ENCODE assay signal across 9 cellular contexts in genomic region chr7:151687523-151688235, GRCh38.
A peak's percentile ranks its signal among the peaks of the same experiment; 100 is the strongest.
DNase-seq lines count a peak whose midpoint lies in the region; ATAC-seq and TF ChIP-seq lines count a peak whose summit lies in the region.
"Had no signal": no experiment of that assay in that cellular context is flagged by ENCODE, and none has a peak within 500 bp of the region (broad histone marks: within the 10 kb centered on the region; RNA-seq: fewer than 3 reads in every experiment).

No MANE protein-coding gene starts in this region.

- no peaks in the 10 kb centered on the region for H3K9me3 ChIP-seq in mucosa of descending colon
- H3K9me3 ChIP-seq in naive thymus-derived CD4-positive, alpha-beta T cell (ENCODE audit: control insufficient read depth in 2 of 3, low read length in 3 of 3) = no peaks in the 10 kb centered on the region

- H3K4me1 Mint-ChIP-seq in naive thymus-derived CD4-positive, alpha-beta T cell = peaks cover 0 to 9% (median 3%) of the 10 kb centered on the region in 7 donors
- H3K4me1 Mint-ChIP-seq in activated CD8-positive, alpha-beta memory T cell treated with anti-CD3 and anti-CD28 coated beads, Interleukin-2, amount 10 ng/mL, durations not matched to agents 7 days and 5 days = peaks cover 2% of the 10 kb centered on the region

- no peaks in the 10 kb centered on the region for H3K27me3 Mint-ChIP-seq in naive thymus-derived CD4-positive, alpha-beta T cell
- H3K27me3 Mint-ChIP-seq in activated CD8-positive, alpha-beta memory T cell treated with anti-CD3 and anti-CD28 coated beads, Interleukin-2, amount 10 ng/mL, durations not matched to agents 7 days and 5 days = no peaks in the 10 kb centered on the region

- H3K9me3 Mint-ChIP-seq in naive thymus-derived CD4-positive, alpha-beta T cell = no peaks in the 10 kb centered on the region
- H3K9me3 Mint-ChIP-seq in activated CD8-positive, alpha-beta memory T cell treated with anti-CD3 and anti-CD28 coated beads, Interleukin-2, amount 10 ng/mL, durations not matched to agents 7 days and 5 days (ENCODE audit: low read depth) = no peaks in the 10 kb centered on the region

- H3K4me1 ChIP-seq in ACC112 (ENCODE audit: control insufficient read depth, insufficient read depth, low read length, unreplicated experiment) (peaks cover 34% of the 10 kb centered on the region), mucosa of descending colon (ENCODE audit: low read depth) (no peaks in the 10 kb centered on the region)
- H3K4me1 ChIP-seq in naive thymus-derived CD4-positive, alpha-beta T cell (ENCODE audit: control insufficient read depth in 2 of 2, insufficient read depth in 2 of 2, low read length in 2 of 2) = no peaks in the 10 kb centered on the region

- TF ChIP-seq CTCF in epithelial cell of proximal tubule (conservative IDR thresholded peaks at IDR 0.05; ENCODE audit: low read depth, low read length) (no peak), mucosa of descending colon (IDR thresholded peaks at IDR 0.05) (no peak)

- no peaks in the 10 kb centered on the region for H3K79me2 ChIP-seq in ACC112 (ENCODE audit: control insufficient read depth, insufficient read depth, low read length, unreplicated experiment)

- ATAC-seq in mucosa of descending colon (peak; percentile 47), GM18873 (IDR thresholded peaks at IDR 0.05; ENCODE audit: low FRiP score, unreplicated experiment) (no peak)
- no peak for ATAC-seq in naive thymus-derived CD4-positive, alpha-beta T cell
- ATAC-seq in activated CD8-positive, alpha-beta memory T cell treated with anti-CD3 and anti-CD28 coated beads, Interleukin-2, amount 10 ng/mL, durations not matched to agents 7 days and 5 days = no peak

- peaks cover 0 to 8% (median 0%) of the 10 kb centered on the region in 5 donors for H3K36me3 Mint-ChIP-seq in naive thymus-derived CD4-positive, alpha-beta T cell
- no peaks in the 10 kb centered on the region for H3K36me3 Mint-ChIP-seq in activated CD8-positive, alpha-beta memory T cell treated with anti-CD3 and anti-CD28 coated beads, Interleukin-2, amount 10 ng/mL, durations not matched to agents 7 days and 5 days

- H3K27ac ChIP-seq in ACC112 (ENCODE audit: low read depth, low read length) = peak overlapping the region; percentile 82
- no peak overlapping the region for H3K27ac ChIP-seq in naive thymus-derived CD4-positive, alpha-beta T cell (ENCODE audit: low read depth, low read length)

- intact Hi-C loops in mucosa of descending colon (cut with DNase I, micrococcal nuclease) = no loop called here
- intact Hi-C loops in naive thymus-derived CD4-positive, alpha-beta T cell (cut with micrococcal nuclease) = no loop called here

- CTCF ChIA-PET in naive thymus-derived CD4-positive, alpha-beta T cell (lab: Charles Lee) = no interaction called here
- CTCF ChIA-PET in activated CD8-positive, alpha-beta memory T cell treated with anti-CD3 and anti-CD28 coated beads, Interleukin-2, amount 10 ng/mL, durations not matched to agents 7 days and 5 days (lab: Charles Lee) = no interaction called here

- no peak overlapping the region for H3K4me3 Mint-ChIP-seq in naive thymus-derived CD4-positive, alpha-beta T cell
- H3K4me3 Mint-ChIP-seq in activated CD8-positive, alpha-beta memory T cell treated with anti-CD3 and anti-CD28 coated beads, Interleukin-2, amount 10 ng/mL, durations not matched to agents 7 days and 5 days = no peak overlapping the region

- peak overlapping the region; percentile 39 for H2AFZ ChIP-seq in ACC112 (ENCODE audit: low read length, unreplicated experiment)

- no peaks in the 10 kb centered on the region for H3K27me3 ChIP-seq in ACC112 (ENCODE audit: insufficient read depth, low read length)
- H3K27me3 ChIP-seq in naive thymus-derived CD4-positive, alpha-beta T cell (ENCODE audit: control insufficient read depth in 2 of 2, insufficient read depth in 2 of 2, low read length in 2 of 2) = no peaks in the 10 kb centered on the region

- H3K36me3 ChIP-seq in ACC112 (ENCODE audit: insufficient read depth, low read length) (no peaks in the 10 kb centered on the region), mucosa of descending colon (ENCODE audit: low read depth) (no peaks in the 10 kb centered on the region)
- peaks cover 0 to 7% (median 0%) of the 10 kb centered on the region in 3 experiments for H3K36me3 ChIP-seq in naive thymus-derived CD4-positive, alpha-beta T cell (ENCODE audit: control insufficient read depth in 2 of 3, insufficient read depth in 3 of 3, low read length in 3 of 3)

- H3K4me3 ChIP-seq in ACC112 (ENCODE audit: low read depth, low read length) (no peak overlapping the region), epithelial cell of proximal tubule (ENCODE audit: low read depth, low read length) (peak overlapping the region; percentile 28), mucosa of descending colon (no peak overlapping the region)
- no peak overlapping the region for H3K4me3 ChIP-seq in naive thymus-derived CD4-positive, alpha-beta T cell (ENCODE audit: low read length)

- DNase-seq in M059J (ENCODE audit: low read depth) (peak; percentile 100), epithelial cell of proximal tubule (ENCODE audit: low read depth) (peak; percentile 91), mucosa of descending colon (no peak), cortex of kidney (lab: John Stamatoyannopoulos, UW) (no peak)
- DNase-seq in naive thymus-derived CD4-positive, alpha-beta T cell = no peak
- DNase-seq in activated CD8-positive, alpha-beta memory T cell treated with anti-CD3 and anti-CD28 coated beads, Interleukin-2, amount 10 ng/mL, durations not matched to agents 7 days and 5 days = no peak
- DNase-seq: activated naive CD4-positive, alpha-beta T cell treated with anti-CD3 and anti-CD28 coated beads, Interleukin-2, amount 50 U/mL, for 16 hours had no signal

- POLR2A ChIA-PET in naive thymus-derived CD4-positive, alpha-beta T cell (lab: Charles Lee) = no interaction called here

- no peak overlapping the region for H3K27ac Mint-ChIP-seq in naive thymus-derived CD4-positive, alpha-beta T cell
- H3K27ac Mint-ChIP-seq in activated CD8-positive, alpha-beta memory T cell treated with anti-CD3 and anti-CD28 coated beads, Interleukin-2, amount 10 ng/mL, durations not matched to agents 7 days and 5 days = no peak overlapping the region

Comparison
In these comparisons a context has a peak if more than half of its experiments do, and no peak if none do; other contexts are left out.
1. DNase-seq: peak in M059J (single experiment) and epithelial cell of proximal tubule (single experiment); none in mucosa of descending colon (0 of 3), cortex of kidney (single experiment), naive thymus-derived CD4-positive, alpha-beta T cell (0 of 9) and activated CD8-positive, alpha-beta memory T cell treated with anti-CD3 and anti-CD28 coated beads, Interleukin-2, amount 10 ng/mL, durations not matched to agents 7 days and 5 days (single experiment).